14 cellular contexts compared by ENCODE assay signal in the genomic region with DNA sequence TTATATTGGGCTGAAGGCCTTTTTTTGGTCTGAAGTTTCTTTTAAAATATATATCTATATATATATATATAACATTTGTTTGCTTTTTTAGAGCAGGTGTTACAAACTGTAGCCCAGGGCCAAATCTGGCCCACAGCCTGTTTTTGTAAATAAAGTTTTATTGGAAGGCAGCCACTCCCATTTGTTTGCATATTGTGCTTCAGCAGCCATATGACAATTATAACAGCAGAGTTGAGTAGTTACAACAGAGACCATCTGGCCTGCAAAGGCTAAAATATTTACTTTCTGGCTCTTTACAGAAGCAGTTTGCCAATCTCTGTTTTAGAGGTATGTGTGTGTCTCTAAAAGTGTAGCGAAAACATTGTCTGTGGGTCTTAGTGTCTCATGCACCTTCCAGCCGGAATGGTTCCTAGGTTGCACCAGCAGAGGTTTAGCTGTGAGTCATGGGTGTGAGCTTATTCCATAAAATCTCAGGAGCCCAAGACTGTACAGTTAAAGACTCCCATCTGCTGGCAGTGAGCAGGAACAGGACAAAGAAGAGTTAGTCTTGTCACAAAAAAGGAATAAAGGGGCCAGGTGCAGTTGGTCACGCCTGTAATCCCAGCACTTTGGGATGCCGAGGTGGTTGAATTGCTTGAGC. TPM values are rescaled to one million over a fixed set of nuclear protein-coding genes. Genes with fewer than 3 reads are reported as not detected.
DNase-seq lines count a peak whose midpoint lies in the region; ATAC-seq and TF ChIP-seq lines count a peak whose summit lies in the region.
"Had no signal": no experiment of that assay in that cellular context is flagged by ENCODE, and none has a peak within 500 bp of the region (broad histone marks: within the 10 kb centered on the region; RNA-seq: fewer than 3 reads in every experiment).

No MANE protein-coding gene starts in this region.

- POLR2A ChIA-PET in GM10248 (lab: Yijun Ruan, JAX), result no interaction called here

- peak overlapping the region; percentile 58 for H3K27ac ChIP-seq in 22Rv1
- H3K27ac ChIP-seq: sigmoid colon had no signal

- DNase-seq in G401 (ENCODE audit: low spot score) (peak; percentile 37), NCI-H69 (lab: John Stamatoyannopoulos, UW) (peak; percentile 95), dermis blood vessel endothelial cell (peak; percentile 11), GM10248 (ENCODE audit: extremely low spot score) (no peak), NCI-H187 treated with DMSO at 0.1 percent for 48 hours (lab: John Stamatoyannopoulos, UW) (no peak)
- DNase-seq in activated naive CD4-positive, alpha-beta T cell treated with Interleukin-2 at 50 U/mL for 16 hours, result no peak
- DNase-seq: activated effector memory CD4-positive, alpha-beta T cell treated with Interleukin-2 at 50 U/mL for 16 hours; CD8-positive, alpha-beta memory T cell; effector CD8-positive, alpha-beta T cell; NCI-H1436; sigmoid colon; stimulated activated naive B cell treated with anti-CD40 and anti-IgM and Interleukin-4, amounts not matched to agents 10 μg/mL and 1 μg/mL and 100 μg/mL, for 72 hours had no signal

- no peak for ATAC-seq in GM21576 (IDR thresholded peaks at IDR 0.05; ENCODE audit: unreplicated experiment)
- ATAC-seq: stimulated activated naive B cell treated with anti-CD40 and anti-IgM and Interleukin-4, amounts not matched to agents 10 μg/mL and 1 μg/mL and 100 μg/mL, for 72 hours had no signal

- peak; percentile 49 for TF ChIP-seq CTCF in 22Rv1 (IDR thresholded peaks at IDR 0.05)
- TF ChIP-seq CTCF in GM10248 (IDR thresholded peaks at IDR 0.05; ENCODE audit: control extremely low read depth, extremely low read depth, low read depth, missing control alignments), result no peak

- in situ Hi-C loops in G401 (cut with HindIII; ENCODE audit: low sequenced_read_pairs), result no loop called here

- CTCF ChIA-PET in GM10248 (lab: Yijun Ruan, JAX), result interaction anchor here (1.6 kb wide), 1 partner anchor 8 kb away, joined by 6 read pairs; no protein-coding TSS in a partner anchor

RNA-seq across cellular contexts. Expression of a gene that starts 23.8 kb away (rescaled TPM):
- total RNA-seq in G401 (2014; rRNA removed; shearing (Covaris generic)), result 87.4 and 108 TPM in 2 replicates
- 24.8 and 26.5 TPM in 2 replicates for total RNA-seq in dermis blood vessel endothelial cell

Comparison
In these comparisons a context has a peak if more than half of its experiments do, and no peak if none do; other contexts are left out.
1. DNase-seq: peak in G401 (single experiment), NCI-H69 (single experiment) and dermis blood vessel endothelial cell (single experiment); none in GM10248 (single experiment), activated naive CD4-positive, alpha-beta T cell treated with Interleukin-2 at 50 U/mL for 16 hours (single experiment) and NCI-H187 treated with DMSO at 0.1 percent for 48 hours (single experiment).